19 cellular contexts compared by ENCODE assay signal in genomic region chr1:232426801-232427200, GRCh38.
A peak's percentile ranks its signal among the peaks of the same experiment; 100 is the strongest.
DNase-seq lines count a peak whose midpoint lies in the region; ATAC-seq, FAIRE-seq and TF ChIP-seq lines count a peak whose summit lies in the region.
"Had no signal": no experiment of that assay in that cellular context is flagged by ENCODE, and none has a peak within 500 bp of the region (broad histone marks: within the 10 kb centered on the region; RNA-seq: fewer than 3 reads in every experiment).

No MANE protein-coding gene starts in this region.

- DNase-seq in A549 (ENCODE audit: low read depth in 1 of 2, low spot score in 1 of 2) (no peak), M059J (ENCODE audit: low read depth) (peak; percentile 15), astrocyte of the cerebellum (ENCODE audit: low read depth) (peak; percentile 28), fibroblast of peridontal ligament (ENCODE audit: extremely low read depth) (peak; percentile 56), HTR-8/SVneo (ENCODE audit: insufficient read length, low spot score) (no peak)
- no peak for DNase-seq in activated naive CD4-positive, alpha-beta T cell treated with Interleukin-2 at 50 U/mL for 16 hours
- DNase-seq in stimulated activated CD4-positive, alpha-beta T cell treated with anti-CD3 and anti-CD28 coated beads, Interleukin-15, amount 100 ng/mL, for 24 hours: no peak
- DNase-seq: 8988T; ACHN; C1 segment of cervical spinal cord; Calu3; CD4-positive, alpha-beta T cell; DMS 273 treated with DMSO at 0.1 percent for 48 hours; GM23248 had no signal

- H3K4me3 ChIP-seq in A549 (no peak overlapping the region), astrocyte of the cerebellum (ENCODE audit: low read depth, low read length) (no peak overlapping the region)
- H3K4me3 ChIP-seq: GM12878, GM23248 had no signal

- no peak for TF ChIP-seq RAD21 in A549 (conservative IDR thresholded peaks at IDR 0.05 in 1 of 2, IDR thresholded peaks at IDR 0.05 in 1 of 2)

- no peak overlapping the region for H3K27ac ChIP-seq in A549
- H3K27ac ChIP-seq: GM23248 had no signal

- no peak overlapping the region for H3K4me2 ChIP-seq in A549

- no peak for TF ChIP-seq POLR2A in A549 (IDR thresholded peaks at IDR 0.05; ENCODE audit: low read length)

- ATAC-seq in A549 (no peak), HG02938 (IDR thresholded peaks at IDR 0.05; ENCODE audit: unreplicated experiment) (no peak)
- ATAC-seq: GM12878, HCT116 had no signal

- TF ChIP-seq CTCF in A549 (IDR thresholded peaks at IDR 0.05) (no peak), astrocyte of the cerebellum (IDR thresholded peaks at IDR 0.05; ENCODE audit: low read depth, low read length, missing control alignments) (no peak)

- no peak for TF ChIP-seq EP300 in A549 (IDR thresholded peaks at IDR 0.05)

- H3K4me1 ChIP-seq in A549: no peaks in the 10 kb centered on the region

- FAIRE-seq in A549 (lab: Jason Lieb, UNC): peak; percentile 51
- FAIRE-seq in HTR-8/SVneo (lab: Jason Lieb, UNC): no peak
- FAIRE-seq: GM12878, GM18507, H54 had no signal

- CTCF ChIA-PET in A549 (lab: Yijun Ruan, JAX): interaction anchor here (0.9 to 1.4 kb wide), 2 partner anchors 570 to 670 kb away, joined by 3 read pairs; no protein-coding TSS in a partner anchor

- in situ Hi-C loops in astrocyte of the cerebellum (cut with HindIII; ENCODE audit: low sequenced_read_pairs): no loop called here

- POLR2A ChIA-PET in A549 (lab: Yijun Ruan, JAX): no interaction called here

- no peaks in the 10 kb centered on the region for H3K9me3 ChIP-seq in A549

TF ChIP-seq in A549, 52 proteins besides CTCF, POLR2A, EP300 and RAD21:
- TF ChIP-seq BHLHE40 (IDR thresholded peaks at IDR 0.05; ENCODE audit: low read depth, low read length) (no peak), CBX8 (IDR thresholded peaks at IDR 0.05) (no peak)
TF ChIP-seq in A549: peak in this region for 0.

Comparison
In these comparisons a context has a peak if more than half of its experiments do, and no peak if none do; other contexts are left out.
1. DNase-seq: peak in M059J (single experiment), astrocyte of the cerebellum (single experiment) and fibroblast of peridontal ligament (single experiment); none in A549 (0 of 2), HTR-8/SVneo (single experiment), activated naive CD4-positive, alpha-beta T cell treated with Interleukin-2 at 50 U/mL for 16 hours (single experiment) and stimulated activated CD4-positive, alpha-beta T cell treated with anti-CD3 and anti-CD28 coated beads, Interleukin-15, amount 100 ng/mL, for 24 hours (single experiment).